ENCODE assay signal across 17 cellular contexts in the genomic region with DNA sequence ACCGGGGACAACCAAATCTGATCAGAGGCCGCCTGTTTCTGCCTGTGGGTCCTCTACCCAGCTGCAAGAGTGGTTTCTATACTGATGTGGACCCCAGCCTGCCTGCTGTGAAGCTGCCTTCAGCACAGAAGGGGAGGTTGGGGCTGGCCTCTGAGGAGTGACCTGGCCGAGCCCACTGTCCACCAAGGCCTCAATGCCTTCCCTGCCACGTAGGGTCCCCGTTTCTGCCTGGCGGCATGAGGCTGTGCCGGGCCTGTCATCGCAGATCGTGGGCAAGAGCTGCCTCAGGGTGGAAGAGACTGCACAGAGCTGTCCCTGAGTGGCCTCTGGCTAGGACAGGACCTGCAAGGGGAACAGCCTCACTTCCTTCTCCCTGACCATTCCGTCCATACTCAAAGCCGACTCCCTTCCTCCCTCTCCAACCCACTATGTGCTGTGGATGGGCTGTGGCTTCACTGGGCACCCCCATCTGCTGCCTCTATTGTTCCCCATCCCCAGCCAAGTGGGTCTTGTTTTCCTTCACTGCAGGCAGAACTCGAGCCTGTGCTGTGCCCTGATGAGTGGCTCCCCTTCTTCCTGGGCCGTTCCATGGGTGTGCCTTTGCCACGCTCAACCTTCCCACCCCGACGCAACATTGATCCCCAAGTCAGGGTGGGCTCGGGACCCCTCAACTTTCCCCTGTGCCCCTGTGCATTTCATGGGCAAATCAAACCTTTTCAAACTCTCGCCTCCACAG.
DNase-seq lines count a peak whose midpoint lies in the region; ATAC-seq and TF ChIP-seq lines count a peak whose summit lies in the region.
"Had no signal": no experiment of that assay in that cellular context is flagged by ENCODE, and none has a peak within 500 bp of the region (broad histone marks: within the 10 kb centered on the region; RNA-seq: fewer than 3 reads in every experiment).

No MANE protein-coding gene starts in this region.

- no peak overlapping the region for H3K4me2 ChIP-seq in IMR-90 (ENCODE audit: low read depth, low read length)
- no peak overlapping the region for H3K4me2 ChIP-seq in hepatocyte
- H3K4me2 ChIP-seq in trophoblast cell (ENCODE audit: low read length), result no peak overlapping the region

- H2BK5ac ChIP-seq in IMR-90 (ENCODE audit: low read depth, low read length, poor library complexity, severe bottlenecking), result no peak overlapping the region
- H2BK5ac ChIP-seq in trophoblast cell (ENCODE audit: low read depth, low read length, poor library complexity), result no peak overlapping the region

- WGBS in IMR-90 (ENCODE audit: extremely low coverage in 2 of 2, insufficient read length in 1 of 2), 2 experiments, result 72% methylated on average over 7 of the region's 18 CpGs; no CpG with 5 or more reads in 1 of the 2 experiments
- WGBS in hepatocyte (ENCODE audit: low lambda C conversion rate, missing lambda C conversion rate), result 92% methylated on average over 18 of the region's 18 CpGs
- WGBS in trophoblast cell (ENCODE audit: extremely low coverage, insufficient coverage, insufficient read length), result no CpG with 5 or more reads among the region's 18 CpGs

- no peaks in the 10 kb centered on the region for H3K9me1 ChIP-seq in IMR-90 (ENCODE audit: insufficient read depth, low read length)

- H3K56ac ChIP-seq in IMR-90 (ENCODE audit: extremely low read depth, insufficient read depth, low read length), result no peak overlapping the region

- peak; percentile 6 for DNase-seq in HEK293T (ENCODE audit: extremely low spot score)
- no peak for DNase-seq in IMR-90
- DNase-seq in hepatocyte (ENCODE audit: low spot score), result no peak
- no peak for DNase-seq in trophoblast cell
- no peak for DNase-seq in SIG-M5 (lab: John Stamatoyannopoulos, UW)
- no peak for DNase-seq in NCI-H510A treated with DMSO at 0.1 percent for 48 hours (lab: John Stamatoyannopoulos, UW)
- DNase-seq: COR-L47, DMS53, HCEC 1CT, KG1, NCI-H1417 treated with DMSO at 0.1 percent for 48 hours, NCI-H2029 treated with DMSO at 0.1 percent for 48 hours, NCI-H2171 treated with DMSO at 0.1 percent for 48 hours, NCI-H446 treated with DMSO at 0.1 percent for 48 hours, NCI-H82, PC-3 had no signal

- H4K8ac ChIP-seq in IMR-90 (ENCODE audit: low read depth in 2 of 2, low read length in 2 of 2), result no peak overlapping the region
- no peak overlapping the region for H4K8ac ChIP-seq in trophoblast cell (ENCODE audit: low read depth, low read length)

- no peak for TF ChIP-seq POLR2A in IMR-90 (IDR thresholded peaks at IDR 0.05; ENCODE audit: low read depth, low read length)

- H4K91ac ChIP-seq in IMR-90 (ENCODE audit: insufficient read depth, low read depth, low read length) (no peak overlapping the region), trophoblast cell (ENCODE audit: low read depth, low read length) (no peak overlapping the region)

- ATAC-seq in IMR-90 (ENCODE audit: low read depth) (no peak), HG03354 (IDR thresholded peaks at IDR 0.05; ENCODE audit: poor library complexity, severe bottlenecking, unreplicated experiment) (no peak)
- ATAC-seq: PC-3 had no signal

- H4K12ac ChIP-seq in trophoblast cell (ENCODE audit: low read depth, low read length), result no peak overlapping the region

- H2AFZ ChIP-seq in IMR-90 (replicated peaks; ENCODE audit: low read length, poor library complexity) (peak overlapping the region; percentile 32), hepatocyte (no peak overlapping the region), trophoblast cell (ENCODE audit: insufficient read depth, low read length, poor library complexity) (no peak overlapping the region)

- H3K14ac ChIP-seq in IMR-90 (replicated peaks; ENCODE audit: low read depth, low read length) (no peak overlapping the region), trophoblast cell (ENCODE audit: low read length) (no peak overlapping the region)

- dilution Hi-C loops in IMR-90 (cut with HindIII; ENCODE audit: low sequenced_read_pairs, unreplicated experiment), result no loop called here

- H3K27me3 ChIP-seq in IMR-90 (ENCODE audit: control insufficient read depth, insufficient read depth, low read length) (peaks cover 13% of the 10 kb centered on the region; the same call in 1 of the 2 replicates), hepatocyte (no peaks in the 10 kb centered on the region), trophoblast cell (ENCODE audit: insufficient read depth, low read length) (no peaks in the 10 kb centered on the region)

- no peak overlapping the region for H2AK5ac ChIP-seq in IMR-90 (ENCODE audit: low read depth, low read length)
- H2AK5ac ChIP-seq in trophoblast cell (ENCODE audit: low read length), result no peak overlapping the region

- H3K27ac ChIP-seq in IMR-90 (ENCODE audit: insufficient read depth, low read length) (no peak overlapping the region), hepatocyte (peak overlapping the region; percentile 56), trophoblast cell (ENCODE audit: low read depth, low read length) (no peak overlapping the region)

- no peaks in the 10 kb centered on the region for H3K9me3 ChIP-seq in IMR-90 (ENCODE audit: control insufficient read depth, insufficient read depth, low read length)
- peaks cover 7% of the 10 kb centered on the region for H3K9me3 ChIP-seq in hepatocyte (ENCODE audit: low read depth)
- peaks cover 9% of the 10 kb centered on the region for H3K9me3 ChIP-seq in trophoblast cell (ENCODE audit: insufficient read depth, low read depth, low read length)

- in situ Hi-C loops in IMR-90 (cut with MboI; ENCODE audit: low sequenced_read_pairs), result no loop called here

- H3K4ac ChIP-seq in IMR-90 (ENCODE audit: low read depth, low read length) (no peak overlapping the region), trophoblast cell (ENCODE audit: low read depth, low read length) (no peak overlapping the region)

- H2AK9ac ChIP-seq in IMR-90 (replicated peaks; ENCODE audit: low read depth, low read length, poor library complexity), result no peak overlapping the region

- TF ChIP-seq RAD21 in IMR-90 (IDR thresholded peaks at IDR 0.05; ENCODE audit: low read length), result no peak

- H3K79me2 ChIP-seq in hepatocyte (no peaks in the 10 kb centered on the region), trophoblast cell (ENCODE audit: control insufficient read depth, insufficient read depth, low read length, poor library complexity) (no peaks in the 10 kb centered on the region)

- H4K5ac ChIP-seq in IMR-90 (ENCODE audit: low read depth, low read length), result no peak overlapping the region

- H3K9ac ChIP-seq in IMR-90 (ENCODE audit: low read depth, low read length), result no peak overlapping the region
- no peak overlapping the region for H3K9ac ChIP-seq in trophoblast cell (ENCODE audit: low read length)

- CTCF ChIA-PET in HEK293T (lab: Yijun Ruan, JAX) (interaction anchor here (0.6 to 2.9 kb wide), 2 partner anchors 20 to 874 kb away, joined by 4 to 7 read pairs; no protein-coding TSS in a partner anchor), IMR-90 (lab: Yijun Ruan, JAX) (interaction anchor here (1.1 kb wide), 1 partner anchor 20 kb away, joined by 3 read pairs; no protein-coding TSS in a partner anchor)

- H3K4me3 ChIP-seq in IMR-90 (ENCODE audit: insufficient read depth, low read depth, low read length) (no peak overlapping the region), hepatocyte (no peak overlapping the region), trophoblast cell (ENCODE audit: low read depth, low read length) (peak overlapping the region; percentile 23)

- H4K20me1 ChIP-seq in IMR-90 (ENCODE audit: insufficient read depth, low read length) (no peaks in the 10 kb centered on the region), hepatocyte (ENCODE audit: insufficient read depth, poor library complexity, severe bottlenecking) (no peaks in the 10 kb centered on the region)

- H3K79me1 ChIP-seq in IMR-90 (ENCODE audit: low read depth in 1 of 2, low read length in 2 of 2) (no peaks in the 10 kb centered on the region), trophoblast cell (ENCODE audit: low read length) (no peaks in the 10 kb centered on the region)

- no peak overlapping the region for H2BK15ac ChIP-seq in IMR-90 (ENCODE audit: low read depth, low read length)

- H3K4me1 ChIP-seq in IMR-90 (ENCODE audit: control insufficient read depth, insufficient read depth, low read length), result no peaks in the 10 kb centered on the region
- H3K4me1 ChIP-seq in hepatocyte (ENCODE audit: insufficient read depth), result peaks cover 11% of the 10 kb centered on the region
- peaks cover 0 to 3% of the 10 kb centered on the region in 2 experiments for H3K4me1 ChIP-seq in trophoblast cell (ENCODE audit: control insufficient read depth in 1 of 2, insufficient read depth in 2 of 2, low read length in 2 of 2)

- no TSS peak for BruUV-seq in IMR-90 (replicated peaks; lab: Mats Ljungman, UMichigan)

- intact Hi-C loops in IMR-90 (cut with micrococcal nuclease), result no loop called here

- no peak overlapping the region for H2BK20ac ChIP-seq in IMR-90 (ENCODE audit: low read depth, low read length)

- TF ChIP-seq CTCF in IMR-90 (conservative IDR thresholded peaks at IDR 0.05; ENCODE audit: low read depth, low read length) (no peak), hepatocyte (IDR thresholded peaks at IDR 0.05; ENCODE audit: poor library complexity) (no peak)

- H3K36me3 ChIP-seq in IMR-90 (ENCODE audit: control insufficient read depth, insufficient read depth, low read length) (no peaks in the 10 kb centered on the region), hepatocyte (replicated peaks; ENCODE audit: insufficient read depth, low read depth) (no peaks in the 10 kb centered on the region), trophoblast cell (ENCODE audit: control insufficient read depth in 1 of 2, insufficient read depth in 2 of 2, low read length in 2 of 2) (no peaks in the 10 kb centered on the region)

- H3K23ac ChIP-seq in IMR-90 (ENCODE audit: low read depth, low read length) (no peak overlapping the region), trophoblast cell (ENCODE audit: low read length) (no peak overlapping the region)

- H3K18ac ChIP-seq in IMR-90 (ENCODE audit: low read depth, low read length) (no peak overlapping the region), trophoblast cell (ENCODE audit: low read length) (no peak overlapping the region)

- POLR2A ChIA-PET in HEK293T (lab: Yijun Ruan, JAX), result no interaction called here
- POLR2A ChIA-PET in IMR-90 (lab: Charles Lee; ENCODE audit: unreplicated experiment), result no interaction called here

- no peak overlapping the region for H2BK12ac ChIP-seq in trophoblast cell (ENCODE audit: low read length)

- H2BK120ac ChIP-seq in IMR-90 (ENCODE audit: low read depth, low read length) (no peak overlapping the region), trophoblast cell (ENCODE audit: insufficient read depth, low read length, poor library complexity) (no peak overlapping the region)

- no peaks in the 10 kb centered on the region for H3K9me2 ChIP-seq in hepatocyte (replicated peaks; ENCODE audit: insufficient read depth)

TF ChIP-seq in HEK293T, 16 proteins besides CTCF, POLR2A, EP300 and RAD21 (continues in another document):
- TF ChIP-seq ELF4 (IDR thresholded peaks at IDR 0.05) (no peak), BHLHE40 (IDR thresholded peaks at IDR 0.05; ENCODE audit: borderline replicate concordance) (no peak), ARNT (IDR thresholded peaks at IDR 0.05) (no peak), SP1 (IDR thresholded peaks at IDR 0.05) (no peak)

TF ChIP-seq in IMR-90, 13 proteins besides CTCF, POLR2A, EP300 and RAD21 (continues in another document):
- TF ChIP-seq MXI1 (IDR thresholded peaks at IDR 0.05; ENCODE audit: borderline replicate concordance, low read depth, low read length) (no peak), BHLHE40 (IDR thresholded peaks at IDR 0.05; ENCODE audit: low read depth, low read length) (no peak), NFE2L2 (IDR thresholded peaks at IDR 0.05; ENCODE audit: low read depth, low read length) (no peak)
